In genomic region chr4:7995866-7996265, GRCh38 we compare ENCODE assay signal across 9 cellular contexts.
"Had no signal": no experiment of that assay in that cellular context is flagged by ENCODE, and none has a peak within 500 bp of the region (broad histone marks: within the 10 kb centered on the region; RNA-seq: fewer than 3 reads in every experiment).

No MANE protein-coding gene starts in this region.

- H3K9me3 ChIP-seq: HAP-1 had no signal

- H3K27ac ChIP-seq: GM23248, HL-60 had no signal

- ATAC-seq: HCT116, K562 had no signal

- DNase-seq: GM23248, GOT3, H7, HFFc6, IMR-90 had no signal

- H3K9ac ChIP-seq: GM23248 had no signal

- H3K36me3 ChIP-seq: HAP-1 had no signal

- H3K4me3 ChIP-seq: GM23248, HAP-1, K562 had no signal

- H2AFZ ChIP-seq: GM23248 had no signal

- H3K4me1 ChIP-seq: HAP-1 had no signal
